ENCODE assay signal across 30 cellular contexts in genomic region chr11:121081320-121081719, GRCh38.
"Had no signal": no experiment of that assay in that cellular context is flagged by ENCODE, and none has a peak within 500 bp of the region (broad histone marks: within the 10 kb centered on the region; RNA-seq: fewer than 3 reads in every experiment).

No MANE protein-coding gene starts in this region.

- H3K79me2 ChIP-seq: parathyroid adenoma had no signal

- H3K4me1 ChIP-seq: parathyroid adenoma, psoas muscle, spleen, suprapubic skin, testis, transverse colon, upper lobe of right lung, uterus had no signal

- H3K36me3 ChIP-seq: neutrophil, ovary, uterus had no signal

- DNase-seq: naive thymus-derived CD8-positive, alpha-beta T cell; nephron progenitor cell; occipital lobe; ovary; posterior cingulate gyrus; psoas muscle; right cardiac atrium; spleen; stimulated activated CD4-positive, alpha-beta T cell treated with anti-CD3 and anti-CD28 coated beads, Interleukin-12 subunit alpha, Interleukin-12 subunit beta, amount 100 ng/mL, for 4 hours; stimulated activated CD4-positive, alpha-beta T cell treated with anti-CD3 and anti-CD28 coated beads, Interleukin-1b, Interleukin-23, amount 100 ng/mL, for 48 hours; stimulated activated CD4-positive, alpha-beta T cell treated with anti-CD3 and anti-CD28 coated beads, Interleukin-4, amount 100 ng/mL, for 1 hour; stimulated activated CD4-positive, alpha-beta T cell treated with anti-CD3 and anti-CD28 coated beads, Interleukin-4, amount 100 ng/mL, for 4 hours; stimulated activated CD8-positive, alpha-beta memory T cell treated with anti-CD3 and anti-CD28 coated beads, Interleukin-4, amount 100 ng/mL, for 48 hours; stimulated activated naive CD4-positive, alpha-beta T cell; stimulated activated naive CD8-positive, alpha-beta T cell treated with anti-CD3 and anti-CD28 coated beads, Interleukin-15, amount 100 ng/mL, for 72 hours; stimulated activated naive CD8-positive, alpha-beta T cell treated with anti-CD3 and anti-CD28 coated beads, Interleukin-15, Interleukin-2, amounts not matched to agents 100 U/mL and 50 U/mL, for 24 hours; substantia nigra; testis; tibial artery; transverse colon; upper lobe of right lung; uterus had no signal

- H3K9me3 ChIP-seq: neutrophil, ovary, psoas muscle, spleen, suprapubic skin, testis, tibial artery, transverse colon, upper lobe of right lung, uterus had no signal

- H2AFZ ChIP-seq: parathyroid adenoma had no signal

- H3K27ac ChIP-seq: neutrophil, ovary, parathyroid adenoma, psoas muscle, skin epidermis, spleen, suprapubic skin, testis, tibial artery, transverse colon, upper lobe of right lung, uterus had no signal

- H3K9ac ChIP-seq: parathyroid adenoma had no signal

- H3K4me2 ChIP-seq: smooth muscle cell had no signal

- H3K4me3 ChIP-seq: ovary, psoas muscle, skin epidermis, smooth muscle cell, spleen, suprapubic skin, testis, tibial artery, transverse colon, upper lobe of right lung, uterus had no signal

- ATAC-seq: naive thymus-derived CD8-positive, alpha-beta T cell; natural killer cell treated with Interleukin-12 subunit alpha and Interleukin-12 subunit beta and Interleukin-15 and Interleukin-18, amount 100 ng/mL, for 72 hours; psoas muscle; right cardiac atrium; sciatic nerve; stimulated activated memory B cell treated with anti-CD40 and anti-IgM and Interleukin-4, amounts not matched to agents 10 μg/mL and 1 μg/mL and 100 μg/mL, for 72 hours; stimulated activated naive CD8-positive, alpha-beta T cell treated with anti-CD3 and anti-CD28 coated beads, Interleukin-15, amount 100 ng/mL, for 72 hours; stimulated activated naive CD8-positive, alpha-beta T cell treated with anti-CD3 and anti-CD28 coated beads, Interleukin-15, Interleukin-2, amounts not matched to agents 100 U/mL and 50 U/mL, for 24 hours; upper lobe of right lung had no signal

- H3K27me3 ChIP-seq: neutrophil, ovary, spleen, suprapubic skin, testis, tibial artery, transverse colon, upper lobe of right lung, uterus had no signal
